Comparison of ENCODE assay signal across 8 cellular contexts in genomic region chr19:48415395-48415794, GRCh38.
DNase-seq lines count a peak whose midpoint lies in the region; ATAC-seq, FAIRE-seq and TF ChIP-seq lines count a peak whose summit lies in the region.

No MANE protein-coding gene starts in this region.

- no peak overlapping the region for H3K9ac ChIP-seq in BLaER1 treated with 17β-estradiol and CSF1 and Interleukin-3, amounts not matched to agents 10 nM and 100 nM
- no peak overlapping the region for H3K9ac ChIP-seq in KMS-11

- FAIRE-seq in RCC 7860 (lab: Jason Lieb, UNC): no peak

- peak overlapping the region in 7 of 10 experiments; percentile 32 to 51 (median 43); a peak in 11 of 20 replicates for H3K4me3 ChIP-seq in BLaER1 treated with 17β-estradiol and CSF1 and Interleukin-3, amounts not matched to agents 10 nM and 100 nM
- H3K4me3 ChIP-seq in KMS-11 (IDR thresholded peaks at IDR 0.05; ENCODE audit: insufficient read depth, low read depth, low read length) (no peak overlapping the region), choroid plexus epithelial cell (ENCODE audit: low read depth, low read length) (no peak overlapping the region)

- H2AFZ ChIP-seq in KMS-11 (ENCODE audit: low read depth): peak overlapping the region; percentile 28; the same call in 1 of the 2 replicates

- DNase-seq in choroid plexus epithelial cell (ENCODE audit: low read depth) (peak; percentile 68), medulla oblongata (ENCODE audit: extremely low spot score) (peak; percentile 66), RCC 7860 (ENCODE audit: low spot score) (no peak)
- DNase-seq in stimulated activated effector memory CD8-positive, alpha-beta T cell treated with anti-CD3 and anti-CD28 coated beads, Interleukin-12 subunit alpha, Interleukin-12 subunit beta, amount 100 ng/mL, for 72 hours (ENCODE audit: low spot score in 2 of 2): peak; percentile 55 to 78

- peaks cover 17% of the 10 kb centered on the region for H3K36me3 Mint-ChIP-seq in stimulated activated effector memory CD8-positive, alpha-beta T cell treated with anti-CD3 and anti-CD28 coated beads, Interleukin-12 subunit alpha, Interleukin-12 subunit beta, amount 100 ng/mL, for 72 hours

- H3K4me1 Mint-ChIP-seq in stimulated activated effector memory CD8-positive, alpha-beta T cell treated with anti-CD3 and anti-CD28 coated beads, Interleukin-12 subunit alpha, Interleukin-12 subunit beta, amount 100 ng/mL, for 72 hours: peaks cover 35% of the 10 kb centered on the region

- H3K36me3 ChIP-seq in BLaER1 treated with 17β-estradiol and CSF1 and Interleukin-3, amounts not matched to agents 10 nM and 100 nM: no peaks in the 10 kb centered on the region
- no peaks in the 10 kb centered on the region for H3K36me3 ChIP-seq in KMS-11 (ENCODE audit: insufficient read depth)

- no peaks in the 10 kb centered on the region; a peak in 1 of 22 replicates for H4K20me1 ChIP-seq in BLaER1 treated with 17β-estradiol and CSF1 and Interleukin-3, amounts not matched to agents 10 nM and 100 nM
- H4K20me1 ChIP-seq in KMS-11 (ENCODE audit: insufficient read depth): no peaks in the 10 kb centered on the region

- H3K27me3 ChIP-seq in BLaER1 treated with 17β-estradiol and CSF1 and Interleukin-3, amounts not matched to agents 10 nM and 100 nM: peaks cover 13 to 30% (median 21%) of the 10 kb centered on the region in 11 experiments
- peaks cover 10% of the 10 kb centered on the region; the same call in 1 of the 2 replicates for H3K27me3 ChIP-seq in KMS-11 (ENCODE audit: insufficient read depth, low read depth)

- no peaks in the 10 kb centered on the region for H3K9me3 ChIP-seq in BLaER1 treated with 17β-estradiol and CSF1 and Interleukin-3, amounts not matched to agents 10 nM and 100 nM (replicated peaks in 1 of 11)

- H3K9me3 Mint-ChIP-seq in stimulated activated effector memory CD8-positive, alpha-beta T cell treated with anti-CD3 and anti-CD28 coated beads, Interleukin-12 subunit alpha, Interleukin-12 subunit beta, amount 100 ng/mL, for 72 hours: no peaks in the 10 kb centered on the region

- TF ChIP-seq CTCF in KMS-11 (conservative IDR thresholded peaks at IDR 0.05; ENCODE audit: low read depth, low read length) (no peak), choroid plexus epithelial cell (conservative IDR thresholded peaks at IDR 0.05; ENCODE audit: low read depth, low read length) (no peak)

- peak overlapping the region; percentile 73 to 88 (median 83) for H3K4me2 ChIP-seq in BLaER1 treated with 17β-estradiol and CSF1 and Interleukin-3, amounts not matched to agents 10 nM and 100 nM
- H3K4me2 ChIP-seq in KMS-11: peak overlapping the region; percentile 72; the same call in 1 of the 2 replicates

- peak; percentile 21 to 57 for ATAC-seq in activated CD4-positive, CD25-positive, alpha-beta regulatory T cell treated with anti-CD3 and anti-CD28 coated beads, Interleukin-2, amount 50 U/mL, for 24 hours
- peak; percentile 22 for ATAC-seq in stimulated activated effector memory CD8-positive, alpha-beta T cell treated with anti-CD3 and anti-CD28 coated beads, Interleukin-12 subunit alpha, Interleukin-12 subunit beta, amount 100 ng/mL, for 72 hours
- ATAC-seq in GM18861 (IDR thresholded peaks at IDR 0.05; ENCODE audit: unreplicated experiment): no peak

- H3K27ac Mint-ChIP-seq in stimulated activated effector memory CD8-positive, alpha-beta T cell treated with anti-CD3 and anti-CD28 coated beads, Interleukin-12 subunit alpha, Interleukin-12 subunit beta, amount 100 ng/mL, for 72 hours: no peak overlapping the region

- no peaks in the 10 kb centered on the region for H3K79me2 ChIP-seq in KMS-11 (ENCODE audit: insufficient read depth, low read depth)

- H3K4me3 Mint-ChIP-seq in stimulated activated effector memory CD8-positive, alpha-beta T cell treated with anti-CD3 and anti-CD28 coated beads, Interleukin-12 subunit alpha, Interleukin-12 subunit beta, amount 100 ng/mL, for 72 hours: peak overlapping the region; percentile 74

- H3K4me1 ChIP-seq in BLaER1 treated with 17β-estradiol and CSF1 and Interleukin-3, amounts not matched to agents 10 nM and 100 nM: peaks cover 37 to 60% (median 54%) of the 10 kb centered on the region in 10 experiments
- peaks cover 35% of the 10 kb centered on the region for H3K4me1 ChIP-seq in KMS-11 (ENCODE audit: low read depth, poor library complexity, severe bottlenecking)

- H3K27ac ChIP-seq in BLaER1 treated with 17β-estradiol and CSF1 and Interleukin-3, amounts not matched to agents 10 nM and 100 nM: no peak overlapping the region
- H3K27ac ChIP-seq in KMS-11: no peak overlapping the region

Comparison
In these comparisons a context has a peak if more than half of its experiments do, and no peak if none do; other contexts are left out.
1. H3K4me3 ChIP-seq: peak in BLaER1 treated with 17β-estradiol and CSF1 and Interleukin-3, amounts not matched to agents 10 nM and 100 nM (7 of 10); none in KMS-11 (single experiment) and choroid plexus epithelial cell (single experiment).